18 cellular contexts compared by ENCODE assay signal in genomic region chr6:38182426-38182825, GRCh38.
"Had no signal": no experiment of that assay in that cellular context is flagged by ENCODE, and none has a peak within 500 bp of the region (broad histone marks: within the 10 kb centered on the region; RNA-seq: fewer than 3 reads in every experiment).

No MANE protein-coding gene starts in this region.

- H3K4me3 ChIP-seq: breast epithelium, esophagus squamous epithelium, heart right ventricle, tibial nerve, vagina had no signal

- H3K9me3 ChIP-seq: breast epithelium, esophagus squamous epithelium, heart right ventricle, tibial nerve, vagina had no signal

- ATAC-seq: activated T-cell treated with anti-CD3 and anti-CD28 coated beads, Interleukin-2, amount 50 U/mL, for 4 hours; heart right ventricle; natural killer cell had no signal

- H3K9me3 Mint-ChIP-seq: activated T-cell treated with anti-CD3 and anti-CD28 coated beads, Interleukin-2, amount 50 U/mL, for 4 hours; dendritic cell treated with granulocyte-macrophage colony-stimulating factor and Interleukin-4, amounts not matched to agents 40 ng/mL and 50 ng/mL, for 4 days; natural killer cell had no signal

- H3K4me3 Mint-ChIP-seq: activated T-cell treated with anti-CD3 and anti-CD28 coated beads, Interleukin-2, amount 50 U/mL, for 4 hours; dendritic cell treated with granulocyte-macrophage colony-stimulating factor and Interleukin-4, amounts not matched to agents 40 ng/mL and 50 ng/mL, for 4 days; natural killer cell had no signal

- H3K4me1 ChIP-seq: breast epithelium had no signal

- H3K36me3 ChIP-seq: breast epithelium, vagina had no signal

- H3K27me3 Mint-ChIP-seq: dendritic cell treated with granulocyte-macrophage colony-stimulating factor and Interleukin-4, amounts not matched to agents 40 ng/mL and 50 ng/mL, for 4 days had no signal

- H3K36me3 Mint-ChIP-seq: natural killer cell had no signal

- H3K27ac ChIP-seq: breast epithelium, esophagus squamous epithelium, heart right ventricle, tibial nerve, vagina, VCaP had no signal

- H3K27ac Mint-ChIP-seq: dendritic cell treated with granulocyte-macrophage colony-stimulating factor and Interleukin-4, amounts not matched to agents 40 ng/mL and 50 ng/mL, for 4 days; natural killer cell had no signal

- DNase-seq: activated CD4-positive, alpha-beta T cell treated with anti-CD3 and anti-CD28 coated beads, Interleukin-2, amount 50 U/mL, for 4 hours; activated naive CD4-positive, alpha-beta T cell treated with anti-CD3 and anti-CD28 coated beads, Interleukin-2, amount 50 U/mL, for 16 hours; activated T-cell treated with anti-CD3 and anti-CD28 coated beads, Interleukin-2, amount 50 U/mL, for 4 hours; cerebellar nuclear complex; effector memory CD4-positive, alpha-beta T cell; esophagus squamous epithelium; heart right ventricle; mesendoderm; natural killer cell; stimulated activated naive CD4-positive, alpha-beta T cell treated with Interleukin-2 at 50 U/mL for 16 hours; substantia nigra; SW 1271; T-helper 2 cell had no signal

- H3K27me3 ChIP-seq: breast epithelium, esophagus squamous epithelium, heart right ventricle, tibial nerve, vagina had no signal
